1 cellular context compared by ENCODE assay signal in genomic region chr15:63079938-63080626, GRCh38.
TF ChIP-seq lines count a peak whose summit lies in the region.

No MANE protein-coding gene starts in this region.

TF ChIP-seq in SK-N-SH treated with all-trans-retinoic acid at 6 μM for 48 hours, 23 proteins besides CTCF, POLR2A, EP300 and RAD21 (continued from another document):
- no peak for TF ChIP-seq TSHZ2 (CRISPR knock-in tag; IDR thresholded peaks at IDR 0.05)
- no peak for TF ChIP-seq POU6F1 (CRISPR knock-in tag; IDR thresholded peaks at IDR 0.05; ENCODE audit: borderline replicate concordance, low read depth)
- TF ChIP-seq BACH2 (CRISPR knock-in tag; IDR thresholded peaks at IDR 0.05; ENCODE audit: borderline replicate concordance), result no peak
TF ChIP-seq in SK-N-SH treated with all-trans-retinoic acid at 6 μM for 48 hours: peak in this region for 0.
